ENCODE assay signal across 14 cellular contexts in genomic region chr2:186716899-186717811, GRCh38. TPM values are rescaled to one million over a fixed set of nuclear protein-coding genes. Genes with fewer than 3 reads are reported as not detected.
DNase-seq lines count a peak whose midpoint lies in the region; ATAC-seq, FAIRE-seq and TF ChIP-seq lines count a peak whose summit lies in the region.
"Had no signal": no experiment of that assay in that cellular context is flagged by ENCODE, and none has a peak within 500 bp of the region (broad histone marks: within the 10 kb centered on the region; RNA-seq: fewer than 3 reads in every experiment).

No MANE protein-coding gene starts in this region.

- no peak for TF ChIP-seq EP300 in A549 (IDR thresholded peaks at IDR 0.05)

- intact Hi-C loops in IMR-90 (cut with micrococcal nuclease) = no loop called here
- intact Hi-C loops in heart right ventricle (cut with DNase I) = no loop called here

- H3K4me3 ChIP-seq in A549 = no peak overlapping the region
- no peak overlapping the region for H3K4me3 ChIP-seq in IMR-90 (ENCODE audit: insufficient read depth, low read depth, low read length)
- no peak overlapping the region for H3K4me3 ChIP-seq in keratinocyte (ENCODE audit: control insufficient read depth in 2 of 3, extremely low read depth in 1 of 3, insufficient read depth in 2 of 3, low read depth in 1 of 3, low read length in 3 of 3)
- no peak overlapping the region for H3K4me3 ChIP-seq in heart right ventricle
- H3K4me3 ChIP-seq: psoas muscle, thyroid gland had no signal

- H4K5ac ChIP-seq in IMR-90 (ENCODE audit: low read depth, low read length) = peak overlapping the region; percentile 19

- no peaks in the 10 kb centered on the region for H3K9me3 Mint-ChIP-seq in brain

- TF ChIP-seq CTCF in A549 (IDR thresholded peaks at IDR 0.05) (no peak), IMR-90 (conservative IDR thresholded peaks at IDR 0.05; ENCODE audit: low read depth, low read length) (no peak), brain (conservative IDR thresholded peaks at IDR 0.05) (no peak), keratinocyte (optimal IDR thresholded peaks at IDR 0.05 in 1 of 3, IDR thresholded peaks at IDR 0.05 in 1 of 3, conservative IDR thresholded peaks at IDR 0.05 in 1 of 3; ENCODE audit: extremely low read depth in 1 of 3, insufficient read depth in 2 of 3, low read length in 3 of 3) (no peak), heart right ventricle (IDR thresholded peaks at IDR 0.05) (no peak)

- no peak overlapping the region for H2AFZ ChIP-seq in IMR-90 (replicated peaks; ENCODE audit: low read length, poor library complexity)
- no peak overlapping the region for H2AFZ ChIP-seq in keratinocyte (ENCODE audit: control insufficient read depth, low read length)

- H3K27ac Mint-ChIP-seq in brain (peak overlapping the region; percentile 86 to 99 (median 96)), T-helper 17 cell (no peak overlapping the region)
- H3K27ac Mint-ChIP-seq: activated CD4-positive, alpha-beta T cell treated with anti-CD3 and anti-CD28 coated beads for 36 hours had no signal

- dilution Hi-C loops in IMR-90 (cut with HindIII; ENCODE audit: low sequenced_read_pairs, unreplicated experiment) (no loop called here), keratinocyte (cut with MboI; ENCODE audit: extremely low pct_ligation_motif_present, low sequenced_read_pairs) (no loop called here)

- H3K4me2 ChIP-seq in A549 = no peak overlapping the region
- peak overlapping the region; percentile 42 for H3K4me2 ChIP-seq in IMR-90 (ENCODE audit: low read depth, low read length)
- no peak overlapping the region for H3K4me2 ChIP-seq in keratinocyte (ENCODE audit: control insufficient read depth, extremely low read depth, insufficient read depth, low read depth, low read length)

- peaks cover 16% of the 10 kb centered on the region for H3K36me3 Mint-ChIP-seq in brain
- no peaks in the 10 kb centered on the region for H3K36me3 Mint-ChIP-seq in T-helper 17 cell (ENCODE audit: low read depth)

- peaks cover 92% of the 10 kb centered on the region for H3K4me1 Mint-ChIP-seq in brain
- no peaks in the 10 kb centered on the region for H3K4me1 Mint-ChIP-seq in T-helper 17 cell
- H3K4me1 Mint-ChIP-seq: activated CD4-positive, alpha-beta T cell treated with anti-CD3 and anti-CD28 coated beads for 36 hours had no signal

- H3K79me1 ChIP-seq in IMR-90 (ENCODE audit: low read depth in 1 of 2, low read length in 2 of 2) = no peaks in the 10 kb centered on the region

- H2BK120ac ChIP-seq in IMR-90 (ENCODE audit: low read depth, low read length) = peak overlapping the region; percentile 16; the same call in 1 of the 2 replicates

- H3K27ac ChIP-seq in A549 (no peak overlapping the region), IMR-90 (ENCODE audit: insufficient read depth, low read length) (peak overlapping the region; percentile 91; the same call in 1 of the 2 replicates), keratinocyte (ENCODE audit: control insufficient read depth, insufficient read depth, low read length) (no peak overlapping the region), heart right ventricle (no peak overlapping the region)
- H3K27ac ChIP-seq: epithelial cell of prostate, psoas muscle, RWPE1, thyroid gland had no signal

- H3K56ac ChIP-seq in IMR-90 (ENCODE audit: extremely low read depth, insufficient read depth, low read length) = no peak overlapping the region

- TF ChIP-seq POLR2A in A549 (IDR thresholded peaks at IDR 0.05; ENCODE audit: low read length) = no peak
- TF ChIP-seq POLR2A in IMR-90 (IDR thresholded peaks at IDR 0.05; ENCODE audit: low read depth, low read length) = no peak

- TF ChIP-seq RAD21 in A549 (conservative IDR thresholded peaks at IDR 0.05 in 1 of 2, IDR thresholded peaks at IDR 0.05 in 1 of 2) = no peak
- no peak for TF ChIP-seq RAD21 in IMR-90 (IDR thresholded peaks at IDR 0.05; ENCODE audit: low read length)

- no TSS peak for BruUV-seq in IMR-90 (replicated peaks; lab: Mats Ljungman, UMichigan)

- peak overlapping the region; percentile 17; the same call in 1 of the 2 replicates for H3K4ac ChIP-seq in IMR-90 (ENCODE audit: low read depth, low read length)

- no peak overlapping the region for H2BK15ac ChIP-seq in IMR-90 (ENCODE audit: low read depth, low read length)

- H3K9me3 ChIP-seq in A549 = no peaks in the 10 kb centered on the region
- no peaks in the 10 kb centered on the region for H3K9me3 ChIP-seq in IMR-90 (ENCODE audit: control insufficient read depth, insufficient read depth, low read length)
- no peaks in the 10 kb centered on the region for H3K9me3 ChIP-seq in keratinocyte (ENCODE audit: control insufficient read depth, low read depth, low read length)
- H3K9me3 ChIP-seq in T-helper 17 cell (ENCODE audit: control insufficient read depth, low read length, poor library complexity, severe bottlenecking) = no peaks in the 10 kb centered on the region
- no peaks in the 10 kb centered on the region for H3K9me3 ChIP-seq in heart right ventricle
- H3K9me3 ChIP-seq: psoas muscle, thyroid gland had no signal

- H4K91ac ChIP-seq in IMR-90 (ENCODE audit: insufficient read depth, low read depth, low read length) = no peak overlapping the region

- DNase-seq in A549 (ENCODE audit: low read depth in 1 of 2, low spot score in 1 of 2) (no peak), IMR-90 (peak; percentile 47), keratinocyte (ENCODE audit: low read depth, low spot score) (no peak), T-helper 17 cell (no peak), OCI-M1 (lab: John Stamatoyannopoulos, UW) (no peak), NCI-H1694 (lab: John Stamatoyannopoulos, UW) (no peak), heart right ventricle (no peak)
- DNase-seq: activated CD4-positive, alpha-beta T cell treated with anti-CD3 and anti-CD28 coated beads for 36 hours; psoas muscle; thyroid gland had no signal

- H4K8ac ChIP-seq in IMR-90 (ENCODE audit: low read depth in 2 of 2, low read length in 2 of 2) = peak overlapping the region in 1 of 2 experiments; percentile 22; a peak in 1 of 4 replicates

- H2BK20ac ChIP-seq in IMR-90 (ENCODE audit: low read depth, low read length) = peak overlapping the region; percentile 39; the same call in 1 of the 2 replicates

- no peaks in the 10 kb centered on the region; the same call in 1 of the 2 replicates for H3K9me1 ChIP-seq in IMR-90 (ENCODE audit: insufficient read depth, low read length)
- no peaks in the 10 kb centered on the region for H3K9me1 ChIP-seq in keratinocyte (ENCODE audit: control insufficient read depth, extremely low read depth, insufficient read depth, low read length)

- no peak overlapping the region for H2AK5ac ChIP-seq in IMR-90 (ENCODE audit: low read depth, low read length)

- no peaks in the 10 kb centered on the region for H3K27me3 ChIP-seq in IMR-90 (ENCODE audit: control insufficient read depth, insufficient read depth, low read length)
- H3K27me3 ChIP-seq in keratinocyte (ENCODE audit: control insufficient read depth, extremely low read depth, insufficient read depth, low read length) = no peaks in the 10 kb centered on the region
- H3K27me3 ChIP-seq in heart right ventricle = no peaks in the 10 kb centered on the region
- H3K27me3 ChIP-seq: thyroid gland had no signal

- H3K36me3 ChIP-seq in IMR-90 (ENCODE audit: control insufficient read depth, insufficient read depth, low read length) (no peaks in the 10 kb centered on the region), keratinocyte (ENCODE audit: control insufficient read depth in 2 of 2, extremely low read depth in 1 of 2, insufficient read depth in 2 of 2, low read length in 2 of 2) (no peaks in the 10 kb centered on the region), heart right ventricle (no peaks in the 10 kb centered on the region)
- H3K36me3 ChIP-seq: thyroid gland had no signal

- no peaks in the 10 kb centered on the region for H3K27me3 Mint-ChIP-seq in brain
- H3K27me3 Mint-ChIP-seq in T-helper 17 cell = peaks cover 5% of the 10 kb centered on the region
- H3K27me3 Mint-ChIP-seq: activated CD4-positive, alpha-beta T cell treated with anti-CD3 and anti-CD28 coated beads for 36 hours had no signal

- 0 out of 2 replicates have a peak overlapping the region, but pooled peaks have one; percentile 6 for H3K14ac ChIP-seq in IMR-90 (replicated peaks; ENCODE audit: low read depth, low read length)

- H3K18ac ChIP-seq in IMR-90 (ENCODE audit: low read depth, low read length) = peak overlapping the region; percentile 31

- H4K20me1 ChIP-seq in IMR-90 (ENCODE audit: insufficient read depth, low read length) = no peaks in the 10 kb centered on the region
- H4K20me1 ChIP-seq in keratinocyte (ENCODE audit: control insufficient read depth, extremely low read depth, insufficient read depth, low read length) = no peaks in the 10 kb centered on the region

- no peak overlapping the region for H2AK9ac ChIP-seq in IMR-90 (replicated peaks; ENCODE audit: low read depth, low read length, poor library complexity)

- peak overlapping the region; percentile 47 for H2BK5ac ChIP-seq in IMR-90 (ENCODE audit: low read depth, low read length, poor library complexity, severe bottlenecking)

- H3K23ac ChIP-seq in IMR-90 (ENCODE audit: low read depth, low read length) = no peak overlapping the region

- CTCF ChIA-PET in A549 (lab: Yijun Ruan, JAX) (no interaction called here), IMR-90 (lab: Yijun Ruan, JAX) (no interaction called here)

- FAIRE-seq in A549 (lab: Jason Lieb, UNC) = no peak
- peak; percentile 32 for FAIRE-seq in keratinocyte (lab: Jason Lieb, UNC)
- FAIRE-seq: D721Med had no signal

- no peaks in the 10 kb centered on the region for H3K79me2 ChIP-seq in keratinocyte (ENCODE audit: control insufficient read depth, insufficient read depth, low read length)

- ATAC-seq in A549 (peak; percentile 34 to 49; a peak in 1 of 6 replicates), IMR-90 (ENCODE audit: low read depth) (peak; percentile 91), T-helper 17 cell (no peak), heart right ventricle (no peak)
- ATAC-seq: activated CD4-positive, alpha-beta T cell treated with anti-CD3 and anti-CD28 coated beads for 36 hours; psoas muscle had no signal

- H3K4me1 ChIP-seq in A549 (no peaks in the 10 kb centered on the region), IMR-90 (ENCODE audit: control insufficient read depth, insufficient read depth, low read length) (peaks cover 2% of the 10 kb centered on the region; the same call in 1 of the 2 replicates), keratinocyte (ENCODE audit: control insufficient read depth, extremely low read depth, insufficient read depth, low read length) (no peaks in the 10 kb centered on the region), heart right ventricle (no peaks in the 10 kb centered on the region)
- H3K4me1 ChIP-seq: psoas muscle, thyroid gland had no signal

- H3K4me3 Mint-ChIP-seq in brain (peak overlapping the region; percentile 36 to 87 (median 76)), T-helper 17 cell (no peak overlapping the region)
- H3K4me3 Mint-ChIP-seq: activated CD4-positive, alpha-beta T cell treated with anti-CD3 and anti-CD28 coated beads for 36 hours had no signal

- in situ Hi-C loops in IMR-90 (cut with MboI; ENCODE audit: low sequenced_read_pairs) = no loop called here

- 92% methylated on average over 4 of the region's 4 CpGs for WGBS in A549 (ENCODE audit: missing lambda C conversion rate)
- WGBS in IMR-90 (ENCODE audit: extremely low coverage in 2 of 2, insufficient read length in 1 of 2), 2 experiments = no CpG with 5 or more reads among the region's 4 CpGs
- WGBS in heart right ventricle, 2 donors = 77 to 79% methylated on average over 4 of the region's 4 CpGs

- H3K9ac ChIP-seq in IMR-90 (ENCODE audit: low read depth, low read length) = peak overlapping the region; percentile 21; the same call in 1 of the 2 replicates
- no peak overlapping the region for H3K9ac ChIP-seq in keratinocyte (ENCODE audit: control insufficient read depth, extremely low read depth, insufficient read depth, low read length)

- POLR2A ChIA-PET in A549 (lab: Yijun Ruan, JAX) (no interaction called here), IMR-90 (lab: Charles Lee; ENCODE audit: unreplicated experiment) (no interaction called here)

RNA-seq across cellular contexts. Expression of gene FAM171B, which starts 23.3 kb away (rescaled TPM):
- polyA plus RNA-seq in A549 (2011; rRNA removed) (6.4 and 6.5 TPM in 2 replicates), A549 (2017; fragmentation: RNase III; extraction: RNeasy Plus Mini Kit Qiagen cat#74134 plus additional on column Dnase treatment) (1.8 to 2.2 TPM (median 1.8 TPM) in 3 replicates), IMR-90 (2012; rRNA removed) (2.1 and 2.6 TPM in 2 replicates), brain (ENCODE audit: insufficient read depth, low read depth, low replicate concordance) (6.3 TPM), keratinocyte (2.2 to 2.4 TPM (median 2.4 TPM) in 3 replicates), heart right ventricle (1 to 10 TPM in 1 of 2 donors, under 1 TPM in 1; 0.51 to 1.1 TPM)
- 0.56 and 0.60 TPM in 2 replicates for polyA plus RNA-seq in A549 (2012; cell fraction: cytosol; rRNA removed)
- 0.42 and 0.65 TPM in 2 replicates for polyA plus RNA-seq in A549 (2012; cell fraction: nucleus; rRNA removed)
- polyA minus RNA-seq in A549 (2011; rRNA and poly(A)+ RNA removed) = 5.1 and 5.8 TPM in 2 replicates
- total RNA-seq in IMR-90 (2012; rRNA removed) (19.9 and 26.4 TPM in 2 replicates), T-helper 17 cell (under 1 TPM; 0.17 to 0.81 TPM), heart right ventricle (1 to 10 TPM; 1.5 to 3.7 (median 2.1) TPM)
- polyA plus RNA-seq in IMR-90 (2012; cell fraction: cytosol; rRNA removed) = 0.56 and 0.64 TPM in 2 replicates
- polyA plus RNA-seq in IMR-90 (2012; cell fraction: nucleus; rRNA removed; ENCODE audit: low replicate concordance) = 0.47 and 4.2 TPM in 2 replicates
- polyA plus RNA-seq in keratinocyte (2011; ENCODE audit: low read depth) = 0.42 TPM
- 0.81 and 2.0 TPM in 2 replicates for polyA plus RNA-seq in keratinocyte (2011; cell fraction: cytosol; rRNA removed)
- 1.6 and 2.0 TPM in 2 replicates for polyA plus RNA-seq in keratinocyte (2011; cell fraction: nucleus; rRNA removed)
- 0.73 and 1.7 TPM in 2 replicates for polyA plus RNA-seq in keratinocyte (2012; ENCODE audit: low replicate concordance)
- 2.0 to 11.6 TPM (median 7.1 TPM) in 3 replicates for polyA minus RNA-seq in keratinocyte
- polyA minus RNA-seq in keratinocyte (2011; cell fraction: cytosol; rRNA and poly(A)+ RNA removed) = 4.4 TPM
- 3.6 and 6.5 TPM in 2 replicates for polyA minus RNA-seq in keratinocyte (2011; cell fraction: nucleus; rRNA and poly(A)+ RNA removed)

Comparison
In these comparisons a context has a peak if more than half of its experiments do, and no peak if none do; other contexts are left out.
1. ATAC-seq: peak in A549 (2 of 2) and IMR-90 (single experiment); none in T-helper 17 cell (single experiment) and heart right ventricle (0 of 8).